32 cellular contexts compared by ENCODE assay signal in genomic region chr1:101139130-101139529, GRCh38.
DNase-seq lines count a peak whose midpoint lies in the region; ATAC-seq, FAIRE-seq and TF ChIP-seq lines count a peak whose summit lies in the region.
"Had no signal": no experiment of that assay in that cellular context is flagged by ENCODE, and none has a peak within 500 bp of the region (broad histone marks: within the 10 kb centered on the region; RNA-seq: fewer than 3 reads in every experiment).

No MANE protein-coding gene starts in this region.

- no peaks in the 10 kb centered on the region for H3K27me3 Mint-ChIP-seq in activated naive CD4-positive, alpha-beta T cell treated with anti-CD3 and anti-CD28 coated beads, Interleukin-2, amount 50 U/mL, for 24 hours
- H3K27me3 Mint-ChIP-seq: CD4-positive, alpha-beta memory T cell had no signal

- DNase-seq in activated naive CD4-positive, alpha-beta T cell (lab: John Stamatoyannopoulos, UW): no peak
- DNase-seq in H54 (ENCODE audit: insufficient read length, low spot score): no peak
- no peak for DNase-seq in H1 (ENCODE audit: low read depth in 1 of 2, low spot score in 2 of 2)
- no peak for DNase-seq in neuronal stem cell (ENCODE audit: low spot score)
- DNase-seq in NOMO-1 treated with DMSO at 0.1 percent for 48 hours (lab: John Stamatoyannopoulos, UW; ENCODE audit: unreplicated experiment): no peak
- DNase-seq: activated CD4-positive, alpha-beta T cell treated with anti-CD3 and anti-CD28 coated beads for 1 hour; activated CD8-positive, alpha-beta T cell treated with anti-CD3 and anti-CD28 coated beads, Interleukin-2, amount 10 ng/mL, durations not matched to agents 7 days and 5 days; activated effector memory CD4-positive, alpha-beta T cell treated with anti-CD3 and anti-CD28 coated beads, Interleukin-2, amount 50 U/mL, for 16 hours; adrenal gland; CD4-positive, alpha-beta memory T cell; cerebellar nuclear complex; dorsolateral prefrontal cortex; heart right ventricle; NCI-H1930; NCI-H524 treated with DMSO at 0.1 percent for 48 hours; NK-92 treated with Interleukin-12 subunit alpha and Interleukin-12 subunit beta, amount 100 ng/mL, for 24 hours; PC-9; right cardiac atrium; spleen; stimulated activated CD8-positive, alpha-beta memory T cell treated with anti-CD3 and anti-CD28 coated beads, Interleukin-4, amount 100 ng/mL, for 48 hours had no signal

- peaks cover 0 to 10% (median 1%) of the 10 kb centered on the region in 4 experiments; a peak in 2 of 7 replicates for H3K4me1 ChIP-seq in H1 (replicated peaks in 1 of 4; ENCODE audit: control insufficient read depth in 3 of 4, insufficient read depth in 4 of 4, low read length in 3 of 4)
- H3K4me1 ChIP-seq in neuronal stem cell (ENCODE audit: control insufficient read depth in 2 of 2, insufficient read depth in 1 of 2, low read depth in 1 of 2, low read length in 2 of 2): peaks cover 0 to 9% of the 10 kb centered on the region in 2 donors

- TF ChIP-seq POLR2A in H54 (IDR thresholded peaks at IDR 0.05; ENCODE audit: low read depth, low read length): no peak
- TF ChIP-seq POLR2A in H1 (IDR thresholded peaks at IDR 0.05; ENCODE audit: control extremely low read depth in 1 of 2, low read depth in 2 of 2, low read length in 2 of 2): no peak

- H3K9ac ChIP-seq in H1 (replicated peaks in 1 of 4; ENCODE audit: extremely low read depth in 1 of 4, low read depth in 3 of 4, low read length in 3 of 4): no peak overlapping the region; a peak in 1 of 7 replicates
- no peak overlapping the region for H3K9ac ChIP-seq in neuronal stem cell (ENCODE audit: low read depth, low read length, poor library complexity)
- H3K9ac ChIP-seq: KMS-11, parathyroid adenoma had no signal

- no peak overlapping the region for H4K8ac ChIP-seq in H1 (ENCODE audit: extremely low read depth, insufficient read depth, low read length)
- H4K8ac ChIP-seq in neuronal stem cell (ENCODE audit: low read depth, low read length): no peak overlapping the region

- no peak overlapping the region for H3K23ac ChIP-seq in H1 (ENCODE audit: insufficient read length)
- H3K23ac ChIP-seq in neuronal stem cell (ENCODE audit: low read depth, low read length, poor library complexity): no peak overlapping the region

- WGBS in H1 (ENCODE audit: extremely low coverage in 1 of 2, insufficient coverage in 1 of 2, insufficient read length in 1 of 2, insufficient replicate concordance in 2 of 2, low coverage in 1 of 2, low lambda C conversion rate in 2 of 2, missing lambda C conversion rate in 1 of 2), 2 experiments: 89% methylated on average over 1 of the region's 1 CpG; no CpG with 5 or more reads in 1 of the 2 experiments
- WGBS in neuronal stem cell (ENCODE audit: extremely low coverage in 2 of 2, insufficient read length in 2 of 2, insufficient replicate concordance in 1 of 2), 2 donors: no CpG with 5 or more reads among the region's 1 CpG

- no peak overlapping the region for H4K5ac ChIP-seq in H1 (ENCODE audit: insufficient read length, low read depth, low read length)

- peak overlapping the region; percentile 13 for H3K27ac Mint-ChIP-seq in activated naive CD4-positive, alpha-beta T cell treated with anti-CD3 and anti-CD28 coated beads, Interleukin-2, amount 50 U/mL, for 24 hours
- H3K27ac Mint-ChIP-seq: activated CD8-positive, alpha-beta T cell treated with anti-CD3 and anti-CD28 coated beads, Interleukin-2, amount 10 ng/mL, durations not matched to agents 7 days and 5 days had no signal

- H3K9me3 ChIP-seq in H1 (ENCODE audit: insufficient read depth in 2 of 2, low read depth in 1 of 2, low read length in 1 of 2): no peaks in the 10 kb centered on the region
- no peaks in the 10 kb centered on the region for H3K9me3 ChIP-seq in neuronal stem cell (replicated peaks in 1 of 2; ENCODE audit: control insufficient read depth in 2 of 2, insufficient read depth in 1 of 2, low read depth in 1 of 2, low read length in 2 of 2)
- H3K9me3 ChIP-seq: adrenal gland, heart right ventricle, spleen, tibial nerve had no signal

- no peak for TF ChIP-seq CTCF in H1 (IDR thresholded peaks at IDR 0.05; ENCODE audit: control extremely low read depth in 1 of 3, insufficient read depth in 1 of 3, low read depth in 1 of 3, low read length in 3 of 3)

- CTCF ChIA-PET in H1 (lab: Charles Lee; ENCODE audit: partially characterized antibody): interaction anchor here (1.0 to 6.9 kb wide), 6 partner anchors 13 to 219 kb away, joined by 3 to 82 read pairs (median 4); no protein-coding TSS in a partner anchor

- no peaks in the 10 kb centered on the region for H3K79me2 ChIP-seq in H1 (ENCODE audit: control insufficient read depth in 1 of 2, insufficient read depth in 2 of 2, low read length in 2 of 2)
- H3K79me2 ChIP-seq: parathyroid adenoma had no signal

- H3K9me3 Mint-ChIP-seq in activated naive CD4-positive, alpha-beta T cell treated with anti-CD3 and anti-CD28 coated beads, Interleukin-2, amount 50 U/mL, for 24 hours: peaks cover 10% of the 10 kb centered on the region
- H3K9me3 Mint-ChIP-seq: CD4-positive, alpha-beta memory T cell had no signal

- H3K27ac ChIP-seq in H1 (ENCODE audit: low read depth, low read length) (no peak overlapping the region), neuronal stem cell (replicated peaks; ENCODE audit: low read length) (no peak overlapping the region)
- H3K27ac ChIP-seq: adrenal gland, dorsolateral prefrontal cortex, HL-60, KMS-11, parathyroid adenoma, PC-9, tibial nerve had no signal

- no peak overlapping the region for H3K4me3 ChIP-seq in H1 (ENCODE audit: extremely low read depth in 1 of 4, insufficient read depth in 2 of 4, low read depth in 3 of 4, low read length in 4 of 4)
- H3K4me3 ChIP-seq in neuronal stem cell (ENCODE audit: low read length in 2 of 2): no peak overlapping the region
- H3K4me3 ChIP-seq: adrenal gland, dorsolateral prefrontal cortex, heart right ventricle, lung, PC-9, spleen, tibial nerve had no signal

- H3K23me2 ChIP-seq in H1 (ENCODE audit: low read depth, low read length): no peaks in the 10 kb centered on the region

- no peak overlapping the region for H2BK120ac ChIP-seq in H1 (replicated peaks; ENCODE audit: low read depth, low read length)
- H2BK120ac ChIP-seq in neuronal stem cell (ENCODE audit: low read depth, low read length): no peak overlapping the region

- H3K14ac ChIP-seq in H1 (ENCODE audit: insufficient read length): no peak overlapping the region
- H3K14ac ChIP-seq in neuronal stem cell (ENCODE audit: low read length): no peak overlapping the region

- TF ChIP-seq RAD21 in H1 (IDR thresholded peaks at IDR 0.05 in 1 of 2, conservative IDR thresholded peaks at IDR 0.05 in 1 of 2; ENCODE audit: low read depth in 2 of 2, low read length in 2 of 2): no peak

- TF ChIP-seq EP300 in H1 (IDR thresholded peaks at IDR 0.05; ENCODE audit: borderline replicate concordance in 1 of 2, low read depth in 2 of 2, low read length in 2 of 2): no peak

- H2AK5ac ChIP-seq in H1 (ENCODE audit: low read depth, low read length) (no peak overlapping the region), neuronal stem cell (ENCODE audit: low read depth, low read length) (no peak overlapping the region)

- no peak overlapping the region for H2BK12ac ChIP-seq in H1 (ENCODE audit: low read depth, low read length)
- H2BK12ac ChIP-seq in neuronal stem cell (ENCODE audit: low read length): no peak overlapping the region

- H4K91ac ChIP-seq in H1 (replicated peaks; ENCODE audit: insufficient read length, low read length): no peak overlapping the region
- H4K91ac ChIP-seq in neuronal stem cell (ENCODE audit: low read depth, low read length, poor library complexity): no peak overlapping the region

- POLR2A ChIA-PET in H1 (lab: Charles Lee; ENCODE audit: partially characterized antibody): no interaction called here

- no peaks in the 10 kb centered on the region for H3K27me3 ChIP-seq in H1 (replicated peaks in 1 of 4; ENCODE audit: control insufficient read depth in 3 of 4, extremely low read depth in 1 of 4, insufficient read depth in 3 of 4, low read length in 3 of 4)
- no peaks in the 10 kb centered on the region for H3K27me3 ChIP-seq in neuronal stem cell (ENCODE audit: control insufficient read depth in 3 of 3, insufficient read depth in 3 of 3, low read depth in 1 of 3, low read length in 3 of 3)
- H3K27me3 ChIP-seq: adrenal gland, dorsolateral prefrontal cortex, heart right ventricle, spleen, tibial nerve had no signal

- H2AFZ ChIP-seq in H1 (ENCODE audit: low read length) (peak overlapping the region; percentile 49; the same call in 1 of the 2 replicates), neuronal stem cell (ENCODE audit: low read length) (peak overlapping the region; percentile 36)
- H2AFZ ChIP-seq: parathyroid adenoma, PC-9 had no signal

- H3K4me2 ChIP-seq in H1 (ENCODE audit: insufficient read depth in 1 of 2, low read depth in 2 of 2, low read length in 2 of 2) (no peak overlapping the region; a peak in 1 of 4 replicates), neuronal stem cell (ENCODE audit: insufficient read depth, low read length, poor library complexity, severe bottlenecking) (no peak overlapping the region)
- H3K4me2 ChIP-seq: KMS-11, PC-9 had no signal

- ATAC-seq in HG02938 (IDR thresholded peaks at IDR 0.05; ENCODE audit: unreplicated experiment) (no peak), HG02623 (IDR thresholded peaks at IDR 0.05; ENCODE audit: unreplicated experiment) (no peak)
- ATAC-seq: activated CD8-positive, alpha-beta T cell treated with anti-CD3 and anti-CD28 coated beads, Interleukin-2, amount 10 ng/mL, durations not matched to agents 7 days and 5 days; Right ventricle myocardium inferior had no signal

- H3K56ac ChIP-seq in H1 (replicated peaks; ENCODE audit: insufficient read length, low read depth, low read length): no peak overlapping the region

- peak; percentile 58 for FAIRE-seq in H54 (lab: Jason Lieb, UNC)
- FAIRE-seq in H1 (lab: Jason Lieb, UNC): no peak
- FAIRE-seq: A204.1, frontal cortex, GM18507 had no signal

- no peak overlapping the region for H3K4me3 Mint-ChIP-seq in activated naive CD4-positive, alpha-beta T cell treated with anti-CD3 and anti-CD28 coated beads, Interleukin-2, amount 50 U/mL, for 24 hours
- H3K4me3 Mint-ChIP-seq: activated CD8-positive, alpha-beta T cell treated with anti-CD3 and anti-CD28 coated beads, Interleukin-2, amount 10 ng/mL, durations not matched to agents 7 days and 5 days had no signal

- peaks cover 56% of the 10 kb centered on the region for H3K4me1 Mint-ChIP-seq in activated naive CD4-positive, alpha-beta T cell treated with anti-CD3 and anti-CD28 coated beads, Interleukin-2, amount 50 U/mL, for 24 hours

- H3K36me3 ChIP-seq in H1 (ENCODE audit: control insufficient read depth in 2 of 4, insufficient read depth in 4 of 4, low read length in 3 of 4) (no peaks in the 10 kb centered on the region), neuronal stem cell (replicated peaks in 1 of 2; ENCODE audit: control insufficient read depth in 2 of 2, insufficient read depth in 2 of 2, low read length in 2 of 2) (no peaks in the 10 kb centered on the region)
- H3K36me3 ChIP-seq: adrenal gland, heart right ventricle, spleen, tibial nerve had no signal

- H4K20me1 ChIP-seq in H1 (replicated peaks in 1 of 2; ENCODE audit: control insufficient read depth in 1 of 2, insufficient read depth in 2 of 2, low read length in 2 of 2): peaks cover 0 to 1% of the 10 kb centered on the region in 2 experiments

- H2BK15ac ChIP-seq in H1 (ENCODE audit: low read length): no peak overlapping the region
- H2BK15ac ChIP-seq in neuronal stem cell (ENCODE audit: low read length): no peak overlapping the region

- H2BK5ac ChIP-seq in H1 (ENCODE audit: low read depth, low read length): no peak overlapping the region
- H2BK5ac ChIP-seq in neuronal stem cell (ENCODE audit: low read length): no peak overlapping the region

- H3K4ac ChIP-seq in H1 (replicated peaks; ENCODE audit: insufficient read length, low read depth, low read length) (no peak overlapping the region), neuronal stem cell (ENCODE audit: low read length) (no peak overlapping the region)

- H3K18ac ChIP-seq in H1 (ENCODE audit: extremely low read depth, low read length) (no peak overlapping the region), neuronal stem cell (ENCODE audit: low read length) (no peak overlapping the region)

- H3K79me1 ChIP-seq in H1 (ENCODE audit: low read depth, low read length): no peaks in the 10 kb centered on the region
- H3K79me1 ChIP-seq in neuronal stem cell (ENCODE audit: low read depth, low read length): no peaks in the 10 kb centered on the region

- H3K36me3 Mint-ChIP-seq in activated naive CD4-positive, alpha-beta T cell treated with anti-CD3 and anti-CD28 coated beads, Interleukin-2, amount 50 U/mL, for 24 hours: no peaks in the 10 kb centered on the region
- H3K36me3 Mint-ChIP-seq: CD4-positive, alpha-beta memory T cell had no signal

- no peak overlapping the region for H2BK20ac ChIP-seq in H1 (ENCODE audit: low read length)
